In genomic region chr11:45876401-45876800, GRCh38 we compare ENCODE assay signal across 1 cellular context.
TF ChIP-seq lines count a peak whose summit lies in the region.

No MANE protein-coding gene starts in this region.

TF ChIP-seq in WTC11, 78 proteins besides CTCF, POLR2A, EP300 and RAD21 (continued from another document):
- TF ChIP-seq FOXJ3 (CRISPR knock-in tag; IDR thresholded peaks at IDR 0.05; ENCODE audit: borderline replicate concordance) (no peak), ZNF232 (CRISPR knock-in tag; IDR thresholded peaks at IDR 0.05) (no peak), ZNF671 (CRISPR knock-in tag; IDR thresholded peaks at IDR 0.05) (no peak), FOXK1 (CRISPR knock-in tag; IDR thresholded peaks at IDR 0.05) (no peak), PREB (CRISPR knock-in tag; IDR thresholded peaks at IDR 0.05; ENCODE audit: borderline replicate concordance) (no peak), CBFB (CRISPR knock-in tag; IDR thresholded peaks at IDR 0.05; ENCODE audit: low read depth) (no peak), ZNF423 (CRISPR knock-in tag; IDR thresholded peaks at IDR 0.05) (no peak), NR2C2 (CRISPR knock-in tag; IDR thresholded peaks at IDR 0.05) (no peak), SMAD3 (CRISPR knock-in tag; IDR thresholded peaks at IDR 0.05; ENCODE audit: borderline replicate concordance) (no peak)
- TF ChIP-seq, protein P1, sequence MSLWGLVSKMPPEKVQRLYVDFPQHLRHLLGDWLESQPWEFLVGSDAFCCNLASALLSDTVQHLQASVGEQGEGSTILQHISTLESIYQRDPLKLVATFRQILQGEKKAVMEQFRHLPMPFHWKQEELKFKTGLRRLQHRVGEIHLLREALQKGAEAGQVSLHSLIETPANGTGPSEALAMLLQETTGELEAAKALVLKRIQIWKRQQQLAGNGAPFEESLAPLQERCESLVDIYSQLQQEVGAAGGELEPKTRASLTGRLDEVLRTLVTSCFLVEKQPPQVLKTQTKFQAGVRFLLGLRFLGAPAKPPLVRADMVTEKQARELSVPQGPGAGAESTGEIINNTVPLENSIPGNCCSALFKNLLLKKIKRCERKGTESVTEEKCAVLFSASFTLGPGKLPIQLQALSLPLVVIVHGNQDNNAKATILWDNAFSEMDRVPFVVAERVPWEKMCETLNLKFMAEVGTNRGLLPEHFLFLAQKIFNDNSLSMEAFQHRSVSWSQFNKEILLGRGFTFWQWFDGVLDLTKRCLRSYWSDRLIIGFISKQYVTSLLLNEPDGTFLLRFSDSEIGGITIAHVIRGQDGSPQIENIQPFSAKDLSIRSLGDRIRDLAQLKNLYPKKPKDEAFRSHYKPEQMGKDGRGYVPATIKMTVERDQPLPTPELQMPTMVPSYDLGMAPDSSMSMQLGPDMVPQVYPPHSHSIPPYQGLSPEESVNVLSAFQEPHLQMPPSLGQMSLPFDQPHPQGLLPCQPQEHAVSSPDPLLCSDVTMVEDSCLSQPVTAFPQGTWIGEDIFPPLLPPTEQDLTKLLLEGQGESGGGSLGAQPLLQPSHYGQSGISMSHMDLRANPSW (CRISPR knock-in tag; conservative IDR thresholded peaks at IDR 0.05; ENCODE audit: low read depth): no peak
TF ChIP-seq in WTC11: peak in this region for 0.
